21 cellular contexts compared by ENCODE assay signal in the genomic region with DNA sequence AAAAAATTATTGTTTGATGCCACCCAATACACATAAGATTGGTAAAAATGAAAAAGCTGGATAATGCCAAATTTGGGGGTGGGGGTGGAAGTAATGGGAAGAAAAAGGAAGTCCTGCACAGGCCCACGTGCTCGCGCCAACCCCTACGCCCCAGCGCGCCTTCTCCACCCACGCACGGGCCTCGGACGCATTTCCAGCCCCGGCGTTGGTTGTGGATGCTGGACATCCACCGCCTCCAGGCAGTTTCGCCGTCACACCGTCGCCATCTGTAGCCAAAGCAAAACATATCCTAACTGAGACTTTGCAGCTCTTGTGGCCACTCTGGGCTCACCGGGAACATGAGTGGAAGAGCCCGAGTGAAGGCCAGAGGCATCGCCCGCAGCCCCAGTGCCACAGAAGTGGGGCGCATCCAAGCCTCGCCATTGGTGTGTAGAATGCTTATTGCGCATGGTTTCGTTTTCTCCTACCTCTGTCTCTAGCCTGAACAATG. TPM values are rescaled to one million over a fixed set of nuclear protein-coding genes. Genes with fewer than 3 reads are reported as not detected.
DNase-seq lines count a peak whose midpoint lies in the region; ATAC-seq, FAIRE-seq and TF ChIP-seq lines count a peak whose summit lies in the region.
"Had no signal": no experiment of that assay in that cellular context is flagged by ENCODE, and none has a peak within 500 bp of the region (broad histone marks: within the 10 kb centered on the region; RNA-seq: fewer than 3 reads in every experiment).

Gene PIWIL4 (plus strand): TSS at position 188 of the 490 bp plus-strand sequence. CDS start 151 bp downstream, at position 339.

- H3K9me3 ChIP-seq in K562 (replicated peaks; ENCODE audit: control insufficient read depth, insufficient read depth, low read depth, low read length) (no peaks in the 10 kb centered on the region), neuronal stem cell (replicated peaks in 1 of 2; ENCODE audit: control insufficient read depth in 2 of 2, insufficient read depth in 1 of 2, low read depth in 1 of 2, low read length in 2 of 2) (no peaks in the 10 kb centered on the region), thymus (ENCODE audit: control insufficient read depth) (no peaks in the 10 kb centered on the region)
- H3K9me3 ChIP-seq: BE2C, Caco-2 had no signal

- in situ Hi-C loops in K562 (cut with MboI) = no loop called here

- H3K27ac ChIP-seq in K562 (ENCODE audit: extremely low read depth, low read depth, low read length) (peak within 1 kb of the TSS; percentile 85), neuronal stem cell (replicated peaks; ENCODE audit: low read length) (no peak within 1 kb of the TSS), thymus (ENCODE audit: low read depth) (no peak within 1 kb of the TSS)

- no peak within 1 kb of the TSS for H2BK5ac ChIP-seq in neuronal stem cell (ENCODE audit: low read length)

- no peak within 1 kb of the TSS for H2AK5ac ChIP-seq in neuronal stem cell (ENCODE audit: low read depth, low read length)

- H2BK12ac ChIP-seq in neuronal stem cell (ENCODE audit: low read length) = peak within 1 kb of the TSS; percentile 58

- H2AFZ ChIP-seq in K562 (ENCODE audit: low read depth, low read length) (peak within 1 kb of the TSS; percentile 95), neuronal stem cell (ENCODE audit: low read length) (peak within 1 kb of the TSS; percentile 7)
- H2AFZ ChIP-seq: GM23338 had no signal

- no peaks in the 10 kb centered on the region for H3K9me1 ChIP-seq in K562 (ENCODE audit: control insufficient read depth, insufficient read depth, low read length)

- H3K4me2 ChIP-seq in K562 (ENCODE audit: insufficient read depth, low read length) = peak within 1 kb of the TSS; percentile 87
- no peak within 1 kb of the TSS for H3K4me2 ChIP-seq in neuronal stem cell (ENCODE audit: insufficient read depth, low read length, poor library complexity, severe bottlenecking)
- H3K4me2 ChIP-seq: GM23338 had no signal

- intact Hi-C loops in K562 (cut with micrococcal nuclease) = no loop called here
- intact Hi-C loops in left cardiac atrium (cut with DNase I) = no loop called here

- H3K4me1 ChIP-seq in K562 (replicated peaks in 1 of 2; ENCODE audit: control insufficient read depth in 2 of 2, insufficient read depth in 2 of 2, low read length in 2 of 2) (peaks cover 5 to 28% of the 10 kb centered on the region in 2 experiments), neuronal stem cell (ENCODE audit: control insufficient read depth in 2 of 2, insufficient read depth in 1 of 2, low read depth in 1 of 2, low read length in 2 of 2) (peaks cover 0 to 4% of the 10 kb centered on the region in 2 donors), thymus (ENCODE audit: control insufficient read depth, insufficient read depth, low read length) (no peaks in the 10 kb centered on the region)
- H3K4me1 ChIP-seq: BE2C had no signal

- TF ChIP-seq CTCF in NB4 (IDR thresholded peaks at IDR 0.05; ENCODE audit: low read depth, low read length) (no peak), K562 (IDR thresholded peaks at IDR 0.05 in 2 of 3, conservative IDR thresholded peaks at IDR 0.05 in 1 of 3; ENCODE audit: insufficient read depth in 2 of 3, low read depth in 1 of 3, low read length in 3 of 3) (no peak)

- TF ChIP-seq EP300 in K562 (IDR thresholded peaks at IDR 0.05; ENCODE audit: low read length) = no peak

- peak within 1 kb of the TSS; percentile 76 to 87 for H3K9ac ChIP-seq in K562 (ENCODE audit: insufficient read depth in 1 of 2, low read depth in 2 of 2, low read length in 2 of 2)
- H3K9ac ChIP-seq in neuronal stem cell (ENCODE audit: low read depth, low read length, poor library complexity) = no peak within 1 kb of the TSS

- no peaks in the 10 kb centered on the region for H3K79me1 ChIP-seq in neuronal stem cell (ENCODE audit: low read depth, low read length)

- 37% methylated on average over 25 of the region's 25 CpGs for WGBS in K562 (ENCODE audit: insufficient coverage, low coverage, missing lambda C conversion rate)
- no CpG with 5 or more reads among the region's 25 CpGs for WGBS in neuronal stem cell (ENCODE audit: extremely low coverage in 2 of 2, insufficient read length in 2 of 2, insufficient replicate concordance in 1 of 2), 2 donors
- WGBS in thymus = 95% methylated on average over 25 of the region's 25 CpGs

- TF ChIP-seq POLR2A in NB4 (IDR thresholded peaks at IDR 0.05; ENCODE audit: extremely low read depth, insufficient read length) = peak; percentile 97
- TF ChIP-seq POLR2A in K562 (conservative IDR thresholded peaks at IDR 0.05) = peak; percentile 74

- H3K18ac ChIP-seq in neuronal stem cell (ENCODE audit: low read length) = peak within 1 kb of the TSS; percentile 83

- no peak within 1 kb of the TSS for H4K8ac ChIP-seq in neuronal stem cell (ENCODE audit: low read depth, low read length)

- H2BK120ac ChIP-seq in neuronal stem cell (ENCODE audit: low read depth, low read length) = no peak within 1 kb of the TSS

- H3K27me3 ChIP-seq in K562 (ENCODE audit: control insufficient read depth in 2 of 2, insufficient read depth in 2 of 2, low read length in 2 of 2) = no peaks in the 10 kb centered on the region
- H3K27me3 ChIP-seq in neuronal stem cell (ENCODE audit: control insufficient read depth in 3 of 3, insufficient read depth in 3 of 3, low read depth in 1 of 3, low read length in 3 of 3) = no peaks in the 10 kb centered on the region
- H3K27me3 ChIP-seq in thymus (ENCODE audit: control insufficient read depth, insufficient read depth) = no peaks in the 10 kb centered on the region
- H3K27me3 ChIP-seq: BE2C had no signal

- DNase-seq in NB4 (ENCODE audit: low read depth) (peak; percentile 95), K562 (ENCODE audit: extremely low read depth in 1 of 4, low spot score in 3 of 4) (peak; percentile 61 to 78 (median 68)), neuronal stem cell (ENCODE audit: low spot score) (no peak), GF-D8 (lab: John Stamatoyannopoulos, UW) (no peak), left cardiac atrium (no peak), HuH-7.5 (ENCODE audit: low spot score) (no peak)
- DNase-seq: ACHN; BE2C; C1 segment of cervical spinal cord; Caco-2; CD4-positive, CD25-positive, alpha-beta regulatory T cell; HFFc6 had no signal

- TF ChIP-seq RAD21 in K562 (CRISPR knock-in tag; conservative IDR thresholded peaks at IDR 0.05 in 1 of 2, IDR thresholded peaks at IDR 0.05 in 1 of 2) = no peak

- H3K23ac ChIP-seq in neuronal stem cell (ENCODE audit: low read depth, low read length, poor library complexity) = peak within 1 kb of the TSS; percentile 65

- no peaks in the 10 kb centered on the region for H4K20me1 ChIP-seq in K562 (replicated peaks; ENCODE audit: control insufficient read depth, insufficient read depth, low read length)

- ATAC-seq in K562 (peak; percentile 80), left cardiac atrium (no peak)
- ATAC-seq: GM23338, HCT116, HepG2 had no signal

- no peak within 1 kb of the TSS for H3K4ac ChIP-seq in neuronal stem cell (ENCODE audit: low read length)

- H3K14ac ChIP-seq in neuronal stem cell (ENCODE audit: low read length) = peak within 1 kb of the TSS; percentile 38

- H4K91ac ChIP-seq in neuronal stem cell (ENCODE audit: low read depth, low read length, poor library complexity) = peak within 1 kb of the TSS; percentile 53

- no peaks in the 10 kb centered on the region; the same call in 2 of the 3 replicates for H3K36me3 ChIP-seq in K562 (ENCODE audit: control insufficient read depth, insufficient read depth, low read length)
- no peaks in the 10 kb centered on the region for H3K36me3 ChIP-seq in neuronal stem cell (replicated peaks in 1 of 2; ENCODE audit: control insufficient read depth in 2 of 2, insufficient read depth in 2 of 2, low read length in 2 of 2)
- no peaks in the 10 kb centered on the region for H3K36me3 ChIP-seq in thymus (ENCODE audit: control insufficient read depth, insufficient read depth)
- H3K36me3 ChIP-seq: BE2C had no signal

- CTCF ChIA-PET in K562 (lab: Yijun Ruan, JAX; ENCODE audit: low intra/inter-chr PET ratio) = no interaction called here

- no TSS peak for BruUV-seq in K562 (replicated peaks; lab: Mats Ljungman, UMichigan)

- FAIRE-seq in K562 (lab: Jason Lieb, UNC) = no peak
- FAIRE-seq: A204.1, D721Med, G401.6, GM18507, H54, HepG2 had no signal

- H3K79me2 ChIP-seq in K562 (ENCODE audit: control insufficient read depth, insufficient read depth, low read length) = peaks cover 13% of the 10 kb centered on the region; the same call in 2 of the 3 replicates

- POLR2A ChIA-PET in K562 (lab: Yijun Ruan, JAX) = no interaction called here

- peak within 1 kb of the TSS; percentile 37 for H2BK15ac ChIP-seq in neuronal stem cell (ENCODE audit: low read length)

- peak within 1 kb of the TSS; percentile 92 for H3K4me3 ChIP-seq in NB4 (ENCODE audit: low read depth, low read length)
- H3K4me3 ChIP-seq in K562 = peak within 1 kb of the TSS; percentile 39
- no peak within 1 kb of the TSS for H3K4me3 ChIP-seq in neuronal stem cell (ENCODE audit: low read length in 2 of 2)
- H3K4me3 ChIP-seq in thymus (ENCODE audit: low read length) = no peak within 1 kb of the TSS
- H3K4me3 ChIP-seq: GM23338 had no signal

TF ChIP-seq in K562, 482 proteins besides CTCF, POLR2A, EP300 and RAD21 (continues in another document):
- TF ChIP-seq MAZ (CRISPR knock-in tag; conservative IDR thresholded peaks at IDR 0.05 in 1 of 2, IDR thresholded peaks at IDR 0.05 in 1 of 2) (peak in 1 of 2 experiments; percentile 60; a peak in 2 of 4 replicates), SRF (CRISPR knock-in tag; IDR thresholded peaks at IDR 0.05) (peak in 1 of 2 experiments; percentile 73; a peak in 1 of 4 replicates), CXXC5 (CRISPR knock-in tag; IDR thresholded peaks at IDR 0.05) (peak; percentile 95)

RNA-seq across cellular contexts. Expression of gene PIWIL4, which starts in this region (rescaled TPM):
- 7.7 and 17.4 TPM in 2 replicates for total RNA-seq in K562 (2011; cell fraction: chromatin; rRNA removed; ENCODE audit: low replicate concordance)
- total RNA-seq in K562 (2011; cell fraction: nucleolus; rRNA removed) = 6.2 and 6.4 TPM in 2 replicates
- total RNA-seq in K562 (2011; cell fraction: nucleoplasm; rRNA removed) = 4.4 and 6.3 TPM in 2 replicates
- 9.5 and 10.9 TPM in 2 replicates for total RNA-seq in K562 (2014; rRNA removed)
- total RNA-seq in K562 (2014; rRNA removed; fragmentation: Illumina TruSeq; extraction: Trizol) = 14.9 and 16.0 TPM in 2 replicates
- 12.9 and 13.6 TPM in 2 replicates for total RNA-seq in K562 (2015; rRNA removed; fragmentation: Illumina TruSeq; extraction: Trizol)
- 10.2 and 10.5 TPM in 2 replicates for total RNA-seq in K562 (2021)
- polyA plus RNA-seq in K562 (2011; rRNA removed) = 1.5 and 6.3 TPM in 2 replicates
- 0.84 and 4.6 TPM in 2 replicates for polyA plus RNA-seq in K562 (2011; cell fraction: cytosol; rRNA removed)
- 2.2 and 9.7 TPM in 2 replicates for polyA plus RNA-seq in K562 (2011; cell fraction: nucleus; rRNA removed)
- 9.6 and 10.5 TPM in 2 replicates for polyA plus RNA-seq in K562 (2012)
- polyA plus RNA-seq in K562 (2014; fragmentation: Illumina TruSeq; extraction: Trizol) = 15.5 and 17.0 TPM in 2 replicates
- polyA plus RNA-seq in K562 (2014; fragmentation: Nextera tagmentation; extraction: Ambion mirVana) = 10 to 100 TPM in 1 of 2 experiments, 1 to 10 TPM in 1; 8.4 to 10.8 TPM
- 13.5 and 16.5 TPM in 2 replicates for polyA plus RNA-seq in K562 (2014; rRNA removed)
- polyA minus RNA-seq in K562 (2011; rRNA and poly(A)+ RNA removed) = 1.2 and 7.7 TPM in 2 replicates
- 0.91 and 2.3 TPM in 2 replicates for polyA minus RNA-seq in K562 (2011; cell fraction: cytosol; rRNA and poly(A)+ RNA removed)
- polyA minus RNA-seq in K562 (2011; cell fraction: nucleus; rRNA and poly(A)+ RNA removed) = 2.2 and 4.4 TPM in 2 replicates
- 0.15 TPM for polyA plus RNA-seq in neuronal stem cell (2013, experiment 1 of 2)
- polyA plus RNA-seq in neuronal stem cell (2013, experiment 2 of 2) = 0.21 TPM
- polyA plus RNA-seq in thymus = 10.9 TPM
- 1 to 10 TPM; 1.0 to 1.5 TPM for total RNA-seq in left cardiac atrium
- total RNA-seq: HepG2 had no signal

Comparison
In these comparisons a context has a peak if more than half of its experiments do, and no peak if none do; other contexts are left out.
1. DNase-seq: peak in NB4 (single experiment) and K562 (4 of 4); none in neuronal stem cell (single experiment), GF-D8 (single experiment), left cardiac atrium (single experiment) and HuH-7.5 (single experiment).
2. H3K4me3 ChIP-seq: peak in NB4 (single experiment) and K562 (single experiment); none in neuronal stem cell (0 of 2) and thymus (single experiment).